Comparison of ENCODE assay signal across 7 cellular contexts in genomic region chr20:51594999-51595532, GRCh38. TPM values are rescaled to one million over a fixed set of nuclear protein-coding genes. Genes with fewer than 3 reads are reported as not detected.
A peak's percentile ranks its signal among the peaks of the same experiment; 100 is the strongest.
DNase-seq lines count a peak whose midpoint lies in the region; ATAC-seq lines count a peak whose summit lies in the region.

No MANE protein-coding gene starts in this region.

- H3K27ac Mint-ChIP-seq in T-helper 1 cell treated with Interleukin-12 subunit alpha and Interleukin-12 subunit beta and Interleukin-4 antibody, amounts not matched to agents 30 μg/mL and 1 μg/mL, for 36 hours: peak overlapping the region; percentile 67

- H3K9me3 Mint-ChIP-seq in T-helper 1 cell treated with Interleukin-12 subunit alpha and Interleukin-12 subunit beta and Interleukin-4 antibody, amounts not matched to agents 30 μg/mL and 1 μg/mL, for 36 hours: no peaks in the 10 kb centered on the region

- peak overlapping the region; percentile 40 for H3K4me3 Mint-ChIP-seq in T-helper 1 cell treated with Interleukin-12 subunit alpha and Interleukin-12 subunit beta and Interleukin-4 antibody, amounts not matched to agents 30 μg/mL and 1 μg/mL, for 36 hours

- peaks cover 19% of the 10 kb centered on the region for H3K4me1 Mint-ChIP-seq in T-helper 1 cell treated with Interleukin-12 subunit alpha and Interleukin-12 subunit beta and Interleukin-4 antibody, amounts not matched to agents 30 μg/mL and 1 μg/mL, for 36 hours (ENCODE audit: low read depth)

- no peaks in the 10 kb centered on the region for H3K36me3 Mint-ChIP-seq in T-helper 1 cell treated with Interleukin-12 subunit alpha and Interleukin-12 subunit beta and Interleukin-4 antibody, amounts not matched to agents 30 μg/mL and 1 μg/mL, for 36 hours (ENCODE audit: low read depth)

- intact Hi-C loops in left ventricle myocardium superior (cut with micrococcal nuclease) (loop anchor here (5.0 kb wide), 1 partner anchor 223 kb away; no protein-coding TSS in a partner anchor), sciatic nerve (cut with DNase I) (loop anchor here (5.0 kb wide), 1 partner anchor 218 kb away; no protein-coding TSS in a partner anchor)

- DNase-seq in NCI-H1694 treated with DMSO at 0.1 percent for 48 hours (lab: John Stamatoyannopoulos, UW): peak; percentile 43
- DNase-seq in amniotic epithelial cell (ENCODE audit: low read depth): peak; percentile 90
- peak; percentile 90 for DNase-seq in left ventricle myocardium superior
- DNase-seq in sciatic nerve (ENCODE audit: low spot score): peak; percentile 94

- H3K27me3 Mint-ChIP-seq in T-helper 1 cell treated with Interleukin-12 subunit alpha and Interleukin-12 subunit beta and Interleukin-4 antibody, amounts not matched to agents 30 μg/mL and 1 μg/mL, for 36 hours (ENCODE audit: low read depth): peaks cover 10% of the 10 kb centered on the region

- peak; percentile 76 for ATAC-seq in GM18499 (IDR thresholded peaks at IDR 0.05; ENCODE audit: insufficient read depth, unreplicated experiment)
- ATAC-seq in HG02884 (IDR thresholded peaks at IDR 0.05; ENCODE audit: unreplicated experiment): peak; percentile 91
- ATAC-seq in left ventricle myocardium superior: peak; percentile 99
- peak; percentile 98 for ATAC-seq in sciatic nerve

RNA-seq across cellular contexts. Expression of gene NFATC2, which starts 52.5 kb away (rescaled TPM):
- total RNA-seq in left ventricle myocardium superior: 2.3 TPM
- total RNA-seq in sciatic nerve: 11.0 TPM

Comparison
In these comparisons a context has a peak if more than half of its experiments do, and no peak if none do; other contexts are left out.
1. Peak in every context shown above with its lines: DNase-seq and ATAC-seq.
2. DNase-seq: peak in every context shown above with its lines; median percentile 94 in sciatic nerve; 90 in amniotic epithelial cell; 90 in left ventricle myocardium superior; 43 in NCI-H1694 treated with DMSO at 0.1 percent for 48 hours.